Comparison of ENCODE assay signal across 8 cellular contexts in genomic region chr9:69121155-69122085, GRCh38. TPM values are rescaled to one million over a fixed set of nuclear protein-coding genes. Genes with fewer than 3 reads are reported as not detected.
DNase-seq lines count a peak whose midpoint lies in the region; ATAC-seq and TF ChIP-seq lines count a peak whose summit lies in the region.

No MANE protein-coding gene starts in this region.

- H3K27ac Mint-ChIP-seq in stimulated activated naive B cell treated with anti-CD40 and anti-IgM and Interleukin-4, amounts not matched to agents 10 μg/mL and 1 μg/mL and 100 μg/mL, for 72 hours = peak overlapping the region; percentile 82

- in situ Hi-C loops in HAP-1 (cut with MboI; ENCODE audit: low sequenced_read_pairs) = no loop called here

- H3K4me3 ChIP-seq in HAP-1 (peak overlapping the region; percentile 56), MG63 (peak overlapping the region; percentile 49), WI38 (ENCODE audit: low read depth, low read length) (peak overlapping the region; percentile 92), duodenal mucosa (ENCODE audit: low read depth in 1 of 2, low read length in 2 of 2) (peak overlapping the region; percentile 81 to 92)

- peaks cover 6% of the 10 kb centered on the region for H3K4me1 ChIP-seq in HAP-1
- peaks cover 0 to 8% of the 10 kb centered on the region in 2 donors for H3K4me1 ChIP-seq in duodenal mucosa (ENCODE audit: control insufficient read depth in 1 of 2, insufficient read depth in 2 of 2, low read length in 2 of 2)

- H3K4me3 Mint-ChIP-seq in stimulated activated naive B cell treated with anti-CD40 and anti-IgM and Interleukin-4, amounts not matched to agents 10 μg/mL and 1 μg/mL and 100 μg/mL, for 72 hours = peak overlapping the region; percentile 87 to 96

- H3K9ac ChIP-seq in duodenal mucosa (ENCODE audit: low read depth in 1 of 2, low read length in 2 of 2) = peak overlapping the region; percentile 93 to 98

- H3K9me3 Mint-ChIP-seq in stimulated activated naive B cell treated with anti-CD40 and anti-IgM and Interleukin-4, amounts not matched to agents 10 μg/mL and 1 μg/mL and 100 μg/mL, for 72 hours = no peaks in the 10 kb centered on the region

- DNase-seq in NCI-H1436 (lab: John Stamatoyannopoulos, UW) = peak; percentile 71
- no peak for DNase-seq in NCI-H1436 treated with DMSO at 0.1 percent for 48 hours (lab: John Stamatoyannopoulos, UW)
- DNase-seq in HAP-1 (ENCODE audit: low spot score in 2 of 2) = peak; percentile 46 to 76
- peak; percentile 16 for DNase-seq in MG63
- peak; percentile 51 to 56 for DNase-seq in lung microvascular endothelial cell (ENCODE audit: low read depth in 2 of 2)
- DNase-seq in stimulated activated naive B cell treated with anti-CD40 and anti-IgM and Interleukin-4, amounts not matched to agents 10 μg/mL and 1 μg/mL and 100 μg/mL, for 72 hours = peak; percentile 28

- no peak for TF ChIP-seq CTCF in WI38 (IDR thresholded peaks at IDR 0.05; ENCODE audit: low read depth, low read length)

- H3K27me3 ChIP-seq in HAP-1 (ENCODE audit: low read depth) (no peaks in the 10 kb centered on the region), MG63 (no peaks in the 10 kb centered on the region), duodenal mucosa (ENCODE audit: control insufficient read depth in 1 of 2, insufficient read depth in 2 of 2, low read length in 2 of 2) (no peaks in the 10 kb centered on the region)

- peak; percentile 78 to 79 for ATAC-seq in stimulated activated naive B cell treated with anti-CD40 and anti-IgM and Interleukin-4, amounts not matched to agents 10 μg/mL and 1 μg/mL and 100 μg/mL, for 72 hours (replicated peaks)

- H3K36me3 ChIP-seq in HAP-1 (replicated peaks) (no peaks in the 10 kb centered on the region), MG63 (no peaks in the 10 kb centered on the region), duodenal mucosa (ENCODE audit: control insufficient read depth in 1 of 2, insufficient read depth in 2 of 2, low read length in 2 of 2) (peaks cover 0 to 3% of the 10 kb centered on the region in 2 donors)

- H3K9me3 ChIP-seq in HAP-1 (no peaks in the 10 kb centered on the region), MG63 (no peaks in the 10 kb centered on the region), duodenal mucosa (ENCODE audit: control insufficient read depth in 1 of 2, low read length in 2 of 2) (no peaks in the 10 kb centered on the region)

- H3K27me3 Mint-ChIP-seq in stimulated activated naive B cell treated with anti-CD40 and anti-IgM and Interleukin-4, amounts not matched to agents 10 μg/mL and 1 μg/mL and 100 μg/mL, for 72 hours = no peaks in the 10 kb centered on the region

- H3K4me1 Mint-ChIP-seq in stimulated activated naive B cell treated with anti-CD40 and anti-IgM and Interleukin-4, amounts not matched to agents 10 μg/mL and 1 μg/mL and 100 μg/mL, for 72 hours = peaks cover 4 to 15% of the 10 kb centered on the region in 2 donors

- H3K36me3 Mint-ChIP-seq in stimulated activated naive B cell treated with anti-CD40 and anti-IgM and Interleukin-4, amounts not matched to agents 10 μg/mL and 1 μg/mL and 100 μg/mL, for 72 hours = no peaks in the 10 kb centered on the region

- peak overlapping the region; percentile 96 for H3K27ac ChIP-seq in duodenal mucosa (ENCODE audit: low read depth, low read length)

RNA-seq across cellular contexts. Expression of gene TJP2, which starts 52.7 kb away (rescaled TPM):
- 10.1 and 11.5 TPM in 2 replicates for total RNA-seq in MG63 (2014; rRNA removed; shearing (Covaris generic); ENCODE audit: low replicate concordance)
- total RNA-seq in lung microvascular endothelial cell = 46.0 and 48.4 TPM in 2 replicates
